In the genomic region with DNA sequence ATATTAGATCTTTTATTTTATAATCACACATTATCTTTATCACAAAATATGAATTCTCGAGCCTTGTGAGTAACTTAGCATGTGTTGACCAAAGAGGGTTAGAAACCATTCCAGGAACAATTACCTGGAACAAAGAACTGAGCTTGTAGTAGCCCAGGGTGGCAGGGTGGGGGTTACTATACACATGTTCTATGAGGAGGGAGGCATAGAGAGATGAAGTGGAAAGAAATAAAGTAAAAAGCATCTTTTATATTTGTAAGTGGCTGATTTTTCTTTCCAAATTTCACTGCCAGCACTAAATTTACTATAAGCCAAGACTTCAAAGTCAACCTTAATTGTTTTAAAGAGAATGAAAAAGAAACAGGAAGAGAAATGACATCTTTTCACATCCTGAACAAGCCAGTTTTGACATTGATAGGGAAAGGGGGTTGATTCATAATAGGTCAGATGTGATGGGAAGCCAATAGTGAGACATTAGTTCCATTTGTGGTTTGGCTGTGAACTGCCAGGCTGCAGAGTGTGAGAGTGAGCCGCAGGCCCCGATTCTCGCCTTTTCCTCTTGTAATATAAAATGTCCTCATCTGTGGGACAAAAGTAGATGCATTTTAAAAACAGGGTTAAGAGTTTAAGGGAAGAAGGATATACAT, we compare ENCODE assay signal across 10 cellular contexts. TPM values are rescaled to one million over a fixed set of nuclear protein-coding genes. Genes with fewer than 3 reads are reported as not detected.
DNase-seq lines count a peak whose midpoint lies in the region; ATAC-seq and TF ChIP-seq lines count a peak whose summit lies in the region.
"Had no signal": no experiment of that assay in that cellular context is flagged by ENCODE, and none has a peak within 500 bp of the region (broad histone marks: within the 10 kb centered on the region; RNA-seq: fewer than 3 reads in every experiment).

No MANE protein-coding gene starts in this region.

- no peaks in the 10 kb centered on the region for H4K20me1 ChIP-seq in smooth muscle cell (ENCODE audit: low read depth)

- in situ Hi-C loops in GM13976 (cut with MboI; ENCODE audit: low sequenced_read_pairs, unreplicated experiment): no loop called here

- H3K4me2 ChIP-seq in smooth muscle cell: no peak overlapping the region

- H3K9ac ChIP-seq in smooth muscle cell (ENCODE audit: low read depth): no peak overlapping the region

- 92% methylated on average over 4 of the region's 4 CpGs for WGBS in smooth muscle cell (ENCODE audit: low lambda C conversion rate)

- H3K27ac ChIP-seq in effector memory CD4-positive, alpha-beta T cell (ENCODE audit: insufficient read depth, low read length, poor library complexity, severe bottlenecking): no peak overlapping the region
- H3K27ac ChIP-seq in smooth muscle cell (ENCODE audit: low read depth): no peak overlapping the region

- peak; percentile 82 for ATAC-seq in HG02759 (IDR thresholded peaks at IDR 0.05; ENCODE audit: unreplicated experiment)

- H3K79me2 ChIP-seq in smooth muscle cell (ENCODE audit: low read depth): no peaks in the 10 kb centered on the region

- no peak overlapping the region for H2AFZ ChIP-seq in smooth muscle cell (ENCODE audit: low read depth)

- DNase-seq in GM13976 (ENCODE audit: low spot score): peak; percentile 61
- peak in 3 of 5 experiments; percentile 11 to 93 (median 72) for DNase-seq in T-helper 2 cell
- DNase-seq in effector memory CD4-positive, alpha-beta T cell: peak; percentile 8 to 20 (median 10)
- no peak for DNase-seq in SHP77 (lab: John Stamatoyannopoulos, UW)
- no peak for DNase-seq in ecto neural progenitor cell (ENCODE audit: low spot score)
- no peak for DNase-seq in smooth muscle cell (lab: John Stamatoyannopoulos, UW; ENCODE audit: unreplicated experiment)
- DNase-seq in LoVo (ENCODE audit: low spot score): no peak

- no peaks in the 10 kb centered on the region for H3F3A ChIP-seq in smooth muscle cell (ENCODE audit: low read depth)

- no peaks in the 10 kb centered on the region for H3K36me3 ChIP-seq in effector memory CD4-positive, alpha-beta T cell (ENCODE audit: control insufficient read depth, insufficient read depth, low read length)
- H3K36me3 ChIP-seq in smooth muscle cell (ENCODE audit: low read depth): no peaks in the 10 kb centered on the region

- no peaks in the 10 kb centered on the region for H3K27me3 ChIP-seq in effector memory CD4-positive, alpha-beta T cell (replicated peaks; ENCODE audit: control insufficient read depth, insufficient read depth, low read length, poor library complexity, severe bottlenecking)
- peaks cover 6% of the 10 kb centered on the region for H3K27me3 ChIP-seq in smooth muscle cell (ENCODE audit: low read depth)

- H3K4me1 ChIP-seq in effector memory CD4-positive, alpha-beta T cell (ENCODE audit: control insufficient read depth, insufficient read depth, low read length, poor library complexity, severe bottlenecking): peaks cover 7% of the 10 kb centered on the region
- H3K4me1 ChIP-seq in smooth muscle cell (ENCODE audit: low read depth): no peaks in the 10 kb centered on the region

- H3K9me3 ChIP-seq in effector memory CD4-positive, alpha-beta T cell (ENCODE audit: control insufficient read depth, low read length): no peaks in the 10 kb centered on the region
- no peaks in the 10 kb centered on the region for H3K9me3 ChIP-seq in smooth muscle cell (replicated peaks; ENCODE audit: low read depth)

- TF ChIP-seq CTCF in GM13976 (IDR thresholded peaks at IDR 0.05; ENCODE audit: borderline replicate concordance, control extremely low read depth, extremely low read depth, insufficient read depth, missing control alignments) (no peak), smooth muscle cell (IDR thresholded peaks at IDR 0.05; ENCODE audit: borderline replicate concordance, insufficient read depth, poor library complexity, severe bottlenecking) (no peak)

- no peak overlapping the region for H3K4me3 ChIP-seq in effector memory CD4-positive, alpha-beta T cell (ENCODE audit: insufficient read depth, low read depth, low read length, poor library complexity, severe bottlenecking)
- no peak overlapping the region for H3K4me3 ChIP-seq in smooth muscle cell

RNA-seq across cellular contexts. Expression of a gene that starts 52.7 kb away (rescaled TPM):
- 1.2 TPM in 1 of 2 replicates, not detected in the other for total RNA-seq in smooth muscle cell
- polyA plus RNA-seq in smooth muscle cell: 0.06 and 0.25 TPM in 2 replicates
- total RNA-seq: astrocyte, renal cortical epithelial cell had no signal

Comparison
In these comparisons a context has a peak if more than half of its experiments do, and no peak if none do; other contexts are left out.
1. DNase-seq: peak in GM13976 (single experiment), T-helper 2 cell (3 of 5) and effector memory CD4-positive, alpha-beta T cell (3 of 3); none in SHP77 (0 of 2), ecto neural progenitor cell (single experiment), smooth muscle cell (single experiment) and LoVo (single experiment).